Comparison of ENCODE assay signal across 25 cellular contexts in the genomic region with DNA sequence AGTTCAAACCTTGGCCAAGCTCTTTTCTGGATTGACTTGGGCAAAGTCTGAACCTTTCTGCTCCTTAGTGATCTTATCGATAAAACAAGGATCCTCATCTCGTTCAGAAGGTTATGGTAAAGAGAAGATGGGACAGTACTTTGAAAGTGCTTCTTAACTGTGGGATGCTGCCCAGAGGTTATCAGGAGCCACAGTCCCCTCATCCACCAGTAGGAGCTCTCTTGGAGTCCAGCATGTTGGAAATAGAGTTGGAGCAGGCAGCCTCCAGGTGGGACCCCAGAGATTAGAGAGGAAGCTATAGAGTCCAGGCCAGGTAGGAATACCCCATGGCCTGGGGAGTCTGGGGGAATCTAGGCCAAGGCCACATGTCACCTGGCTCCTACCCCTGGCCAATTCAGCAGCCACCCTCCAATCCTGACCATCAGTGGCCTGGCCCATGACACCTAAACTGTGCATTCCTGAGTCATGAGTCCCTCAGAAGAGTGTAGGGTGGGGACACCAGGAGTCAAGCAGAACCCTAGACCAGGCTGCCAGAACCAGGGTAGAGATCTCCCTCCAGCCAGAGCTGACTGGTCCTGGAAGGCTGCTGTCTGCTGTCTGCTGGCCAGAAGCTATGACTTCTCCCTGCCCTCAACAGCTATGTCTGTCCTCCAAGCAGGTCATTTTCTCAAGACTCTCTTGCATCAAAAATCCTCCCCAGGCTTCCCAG.
DNase-seq lines count a peak whose midpoint lies in the region; ATAC-seq, FAIRE-seq and TF ChIP-seq lines count a peak whose summit lies in the region.
"Had no signal": no experiment of that assay in that cellular context is flagged by ENCODE, and none has a peak within 500 bp of the region (broad histone marks: within the 10 kb centered on the region; RNA-seq: fewer than 3 reads in every experiment).

No MANE protein-coding gene starts in this region.

- H2BK5ac ChIP-seq in H9 (ENCODE audit: insufficient read length, low read length) = no peak overlapping the region

- H3K27ac Mint-ChIP-seq in H9 = no peak overlapping the region
- no peak overlapping the region for H3K27ac Mint-ChIP-seq in endodermal cell
- H3K27ac Mint-ChIP-seq: CD14-positive monocyte; CD4-positive, alpha-beta T cell had no signal

- no peaks in the 10 kb centered on the region for H3K79me2 ChIP-seq in H9 (ENCODE audit: insufficient read depth, low read length)
- no peaks in the 10 kb centered on the region for H3K79me2 ChIP-seq in HepG2 (ENCODE audit: insufficient read depth, low read length)

- TF ChIP-seq POLR2A in HepG2 (IDR thresholded peaks at IDR 0.05; ENCODE audit: insufficient read depth in 1 of 2, low read depth in 2 of 2, low read length in 2 of 2) = no peak

- no peak overlapping the region for H3K23ac ChIP-seq in H9 (ENCODE audit: insufficient read length, low read depth, low read length)

- POLR2A ChIA-PET in HepG2 (lab: Yijun Ruan, JAX) = no interaction called here

- no peaks in the 10 kb centered on the region for H3K9me3 Mint-ChIP-seq in H9
- H3K9me3 Mint-ChIP-seq in endodermal cell = no peaks in the 10 kb centered on the region
- H3K9me3 Mint-ChIP-seq: CD14-positive monocyte; CD4-positive, alpha-beta T cell; CD8-positive, alpha-beta memory T cell had no signal

- H3K23me2 ChIP-seq in H9 (ENCODE audit: insufficient read length, low read depth, low read length, poor library complexity, severe bottlenecking) = no peaks in the 10 kb centered on the region

- no peak overlapping the region for H3K14ac ChIP-seq in H9 (ENCODE audit: insufficient read depth, low read length)

- no peak for TF ChIP-seq RAD21 in HepG2 (CRISPR knock-in tag; IDR thresholded peaks at IDR 0.05)

- H3K36me3 ChIP-seq in WERI-Rb-1 = no peaks in the 10 kb centered on the region
- H3K36me3 ChIP-seq in endodermal cell (ENCODE audit: control insufficient read depth, insufficient read depth, low read length) = no peaks in the 10 kb centered on the region
- no peaks in the 10 kb centered on the region for H3K36me3 ChIP-seq in HepG2 (replicated peaks in 1 of 2; ENCODE audit: control insufficient read depth in 1 of 2, insufficient read depth in 2 of 2, low read length in 2 of 2)
- H3K36me3 ChIP-seq: BE2C; BLaER1 treated with 17β-estradiol and CSF1 and Interleukin-3, amounts not matched to agents 10 nM and 100 nM; HAP-1 had no signal

- H3K4me1 ChIP-seq in H9 (ENCODE audit: insufficient read depth, low read length) = no peaks in the 10 kb centered on the region
- H3K4me1 ChIP-seq in endodermal cell (ENCODE audit: control insufficient read depth, insufficient read depth, low read length) = no peaks in the 10 kb centered on the region
- no peaks in the 10 kb centered on the region for H3K4me1 ChIP-seq in HepG2 (ENCODE audit: insufficient read depth, low read length)
- H3K4me1 ChIP-seq: A549, BE2C, HAP-1 had no signal

- H4K91ac ChIP-seq in H9 (ENCODE audit: insufficient read length, low read depth, low read length) = no peak overlapping the region

- BruUV-seq in HepG2 (replicated peaks; lab: Mats Ljungman, UMichigan) = no TSS peak

- no peaks in the 10 kb centered on the region for H3K27me3 ChIP-seq in H9 (ENCODE audit: insufficient read depth, low read length)
- no peaks in the 10 kb centered on the region for H3K27me3 ChIP-seq in WERI-Rb-1 (ENCODE audit: insufficient read depth, low read depth, severe bottlenecking)
- no peaks in the 10 kb centered on the region for H3K27me3 ChIP-seq in endodermal cell (ENCODE audit: control insufficient read depth, insufficient read depth, low read length, poor library complexity, severe bottlenecking)
- no peaks in the 10 kb centered on the region for H3K27me3 ChIP-seq in HepG2 (ENCODE audit: control insufficient read depth in 1 of 2, insufficient read depth in 2 of 2, low read length in 2 of 2)
- H3K27me3 ChIP-seq: BE2C; BLaER1 treated with 17β-estradiol and CSF1 and Interleukin-3, amounts not matched to agents 10 nM and 100 nM had no signal

- no CpG with 5 or more reads among the region's 2 CpGs for WGBS in H9 (ENCODE audit: extremely low coverage, insufficient read length, low lambda C conversion rate)
- WGBS in endodermal cell (ENCODE audit: insufficient coverage in 1 of 2, insufficient read length in 1 of 2), 2 experiments = 95 to 100% methylated on average over 1 to 2 of the region's 2 CpGs
- WGBS in HepG2 (ENCODE audit: low lambda C conversion rate) = 0% methylated on average over 2 of the region's 2 CpGs

- no peak for FAIRE-seq in HepG2 (lab: Jason Lieb, UNC)
- FAIRE-seq: A549, D721Med, GM12878, GM19239 had no signal

- no peaks in the 10 kb centered on the region for H3K9me3 ChIP-seq in H9 (ENCODE audit: control insufficient read depth, low read depth, low read length)
- no peaks in the 10 kb centered on the region for H3K9me3 ChIP-seq in WERI-Rb-1 (ENCODE audit: severe bottlenecking)
- H3K9me3 ChIP-seq in endodermal cell (ENCODE audit: control insufficient read depth, low read length) = no peaks in the 10 kb centered on the region
- no peaks in the 10 kb centered on the region for H3K9me3 ChIP-seq in HepG2 (ENCODE audit: low read length)
- H3K9me3 ChIP-seq: A549; BE2C; BLaER1 treated with 17β-estradiol and CSF1 and Interleukin-3, amounts not matched to agents 10 nM and 100 nM; HAP-1 had no signal

- in situ Hi-C loops in HepG2 (cut with HindIII; ENCODE audit: extremely low pct_ligation_motif_present, low pct_unique_long_range_greater_than_20kb) = no loop called here

- TF ChIP-seq EP300 in HepG2 (IDR thresholded peaks at IDR 0.05; ENCODE audit: low read depth in 2 of 2, low read length in 2 of 2) (no peak), HepG2 (CRISPR knock-in tag; IDR thresholded peaks at IDR 0.05; ENCODE audit: borderline replicate concordance) (no peak)

- H4K20me1 ChIP-seq in H9 (ENCODE audit: control insufficient read depth, insufficient read depth, insufficient read length) = no peaks in the 10 kb centered on the region
- no peaks in the 10 kb centered on the region for H4K20me1 ChIP-seq in HepG2 (ENCODE audit: insufficient read depth, low read length)

- no peaks in the 10 kb centered on the region for H3K36me3 Mint-ChIP-seq in H9 (ENCODE audit: insufficient read depth in 1 of 3, low read depth in 3 of 3)
- H3K36me3 Mint-ChIP-seq in endodermal cell (ENCODE audit: low read depth) = no peaks in the 10 kb centered on the region
- H3K36me3 Mint-ChIP-seq: CD14-positive monocyte; CD8-positive, alpha-beta memory T cell had no signal

- CTCF ChIA-PET in HepG2 (lab: Yijun Ruan, JAX; ENCODE audit: low intra/inter-chr PET ratio, low total read pairs) = no interaction called here

- ATAC-seq in HepG2 (0 out of 3 replicates have a peak, but pooled peaks have one; percentile 35), HG03571 (IDR thresholded peaks at IDR 0.05; ENCODE audit: unreplicated experiment) (no peak)
- ATAC-seq: GM12878 had no signal

- intact Hi-C loops in HepG2 (cut with micrococcal nuclease; ENCODE audit: unreplicated experiment) = no loop called here

- H2BK15ac ChIP-seq in H9 (ENCODE audit: low read depth, low read length) = no peak overlapping the region

- no peak overlapping the region for H2BK20ac ChIP-seq in H9 (ENCODE audit: low read depth, low read length, poor library complexity, severe bottlenecking)

- no peak overlapping the region for H3K4ac ChIP-seq in H9 (ENCODE audit: low read depth, low read length)

- no peak overlapping the region for H2AK5ac ChIP-seq in H9 (ENCODE audit: insufficient read length, low read length)

- H4K5ac ChIP-seq in H9 (ENCODE audit: insufficient read length, low read depth, low read length) = no peak overlapping the region

- DNase-seq in H9 (no peak), WERI-Rb-1 (no peak), endodermal cell (no peak), HepG2 (ENCODE audit: low spot score) (no peak), caudate nucleus (lab: John Stamatoyannopoulos, UW) (no peak)
- no peak for DNase-seq in NK-92 treated with Interleukin-12 subunit alpha and Interleukin-12 subunit beta, amount 100 ng/mL, for 24 hours (lab: John Stamatoyannopoulos, UW)
- DNase-seq: 8988T; ACHN; AML-193; BE2C; CD4-positive, alpha-beta T cell; CD8-positive, alpha-beta memory T cell; DMS 273 treated with DMSO at 0.1 percent for 48 hours; DMS79; EL; GDM1; GM23248 had no signal

- no peak overlapping the region for H3K27ac ChIP-seq in H9 (ENCODE audit: insufficient read length, low read depth, low read length)
- H3K27ac ChIP-seq in WERI-Rb-1 = no peak overlapping the region
- no peak overlapping the region for H3K27ac ChIP-seq in endodermal cell (ENCODE audit: low read depth, low read length)
- no peak overlapping the region for H3K27ac ChIP-seq in HepG2 (ENCODE audit: extremely low read length, insufficient read depth, low read length)
- H3K27ac ChIP-seq in caudate nucleus (ENCODE audit: low read depth, low read length) = no peak overlapping the region
- H3K27ac ChIP-seq: A549; BLaER1 treated with 17β-estradiol and CSF1 and Interleukin-3, amounts not matched to agents 10 nM and 100 nM; GM23248 had no signal

- H3K18ac ChIP-seq in H9 (ENCODE audit: insufficient read length, low read depth, low read length) = no peak overlapping the region

- H3K9ac ChIP-seq in H9 (ENCODE audit: extremely low read depth, insufficient read length, low read length) (no peak overlapping the region), endodermal cell (ENCODE audit: extremely low read depth, low read length, poor library complexity, severe bottlenecking) (no peak overlapping the region), HepG2 (ENCODE audit: insufficient read depth, low read depth, low read length) (no peak overlapping the region)
- H3K9ac ChIP-seq: BLaER1 treated with 17β-estradiol and CSF1 and Interleukin-3, amounts not matched to agents 10 nM and 100 nM; GM23248 had no signal

- TF ChIP-seq CTCF in H9 (conservative IDR thresholded peaks at IDR 0.05) (peak; percentile 34; the same call in 2 of the 3 replicates), WERI-Rb-1 (IDR thresholded peaks at IDR 0.05; ENCODE audit: low read depth, low read length) (peak; percentile 27; the same call in 1 of the 2 replicates), endodermal cell (conservative IDR thresholded peaks at IDR 0.05) (peak; percentile 59), HepG2 (CRISPR knock-in tag; IDR thresholded peaks at IDR 0.05) (no peak)

- no peaks in the 10 kb centered on the region for H3K4me1 Mint-ChIP-seq in H9
- no peaks in the 10 kb centered on the region for H3K4me1 Mint-ChIP-seq in endodermal cell
- H3K4me1 Mint-ChIP-seq: CD14-positive monocyte; CD8-positive, alpha-beta memory T cell had no signal

- H2BK120ac ChIP-seq in H9 (ENCODE audit: low read depth, low read length, poor library complexity, severe bottlenecking) = no peak overlapping the region

- no peak overlapping the region for H3K4me2 ChIP-seq in H9 (ENCODE audit: insufficient read depth, insufficient read length, low read length)
- no peak overlapping the region for H3K4me2 ChIP-seq in HepG2 (ENCODE audit: low read depth, low read length)
- H3K4me2 ChIP-seq: A549; BLaER1 treated with 17β-estradiol and CSF1 and Interleukin-3, amounts not matched to agents 10 nM and 100 nM had no signal

- H3K4me3 Mint-ChIP-seq in H9 (no peak overlapping the region), endodermal cell (no peak overlapping the region)
- H3K4me3 Mint-ChIP-seq: CD14-positive monocyte; CD4-positive, alpha-beta T cell; CD8-positive, alpha-beta memory T cell had no signal

- H2AFZ ChIP-seq in H9 (ENCODE audit: low read length) (no peak overlapping the region), HepG2 (ENCODE audit: low read length) (no peak overlapping the region)
- H2AFZ ChIP-seq: GM23248 had no signal

- no peak overlapping the region for H3K56ac ChIP-seq in H9 (ENCODE audit: insufficient read length, low read depth, low read length)

- H3T11ph ChIP-seq in H9 (ENCODE audit: low read length) = no peak overlapping the region

- no peaks in the 10 kb centered on the region for H3K79me1 ChIP-seq in H9 (ENCODE audit: insufficient read depth, low read depth, low read length, poor library complexity, severe bottlenecking)

- no peak overlapping the region for H4K8ac ChIP-seq in H9 (replicated peaks; ENCODE audit: insufficient read length, low read depth, low read length)

- H3K4me3 ChIP-seq in WERI-Rb-1 (ENCODE audit: low read depth, low read length) (no peak overlapping the region), endodermal cell (ENCODE audit: low read length) (no peak overlapping the region), HepG2 (replicated peaks in 1 of 3; ENCODE audit: insufficient read depth in 1 of 3, low read depth in 2 of 3, low read length in 3 of 3) (no peak overlapping the region)
- H3K4me3 ChIP-seq: A549; BLaER1 treated with 17β-estradiol and CSF1 and Interleukin-3, amounts not matched to agents 10 nM and 100 nM; GM12878; GM23248; HAP-1 had no signal

- H2BK12ac ChIP-seq in H9 (ENCODE audit: insufficient read length, low read depth, low read length) = no peak overlapping the region

- H3K27me3 Mint-ChIP-seq in H9 (ENCODE audit: low read depth) = no peaks in the 10 kb centered on the region
- H3K27me3 Mint-ChIP-seq in endodermal cell (ENCODE audit: insufficient read depth) = no peaks in the 10 kb centered on the region
